Comparison of ENCODE assay signal across 14 cellular contexts in genomic region chr4:72525938-72526337, GRCh38. TPM values are rescaled to one million over a fixed set of nuclear protein-coding genes. Genes with fewer than 3 reads are reported as not detected.
DNase-seq lines count a peak whose midpoint lies in the region; ATAC-seq, FAIRE-seq and TF ChIP-seq lines count a peak whose summit lies in the region.
"Had no signal": no experiment of that assay in that cellular context is flagged by ENCODE, and none has a peak within 500 bp of the region (broad histone marks: within the 10 kb centered on the region; RNA-seq: fewer than 3 reads in every experiment).

No MANE protein-coding gene starts in this region.

- H3K4me1 Mint-ChIP-seq in astrocyte (ENCODE audit: low read depth, unreplicated experiment) = peaks cover 4% of the 10 kb centered on the region
- H3K4me1 Mint-ChIP-seq in T-cell = no peaks in the 10 kb centered on the region
- H3K4me1 Mint-ChIP-seq in neural progenitor cell = no peaks in the 10 kb centered on the region

- H3K4me2 ChIP-seq in astrocyte (ENCODE audit: low read length) = peak overlapping the region; percentile 61
- no peak overlapping the region for H3K4me2 ChIP-seq in neural progenitor cell

- H3K27ac ChIP-seq in astrocyte (ENCODE audit: low read depth, low read length) (no peak overlapping the region), heart right ventricle (peak overlapping the region in 2 of 10 donors; percentile 23 to 28), neural progenitor cell (no peak overlapping the region)
- H3K27ac ChIP-seq: C4-2B, coronary artery, HL-60, transverse colon had no signal

- intact Hi-C loops in heart right ventricle (cut with DNase I) = no loop called here

- H3K9ac ChIP-seq in astrocyte (ENCODE audit: low read length) (no peak overlapping the region), neural progenitor cell (no peak overlapping the region)

- POLR2A ChIA-PET in T-cell (lab: Charles Lee) = no interaction called here

- H3K27ac Mint-ChIP-seq in astrocyte (ENCODE audit: unreplicated experiment) (no peak overlapping the region), T-cell (no peak overlapping the region), neural progenitor cell (no peak overlapping the region)

- CTCF ChIA-PET in T-cell (lab: Charles Lee) = no interaction called here

- H3K9me3 Mint-ChIP-seq in astrocyte (ENCODE audit: unreplicated experiment) (peaks cover 2% of the 10 kb centered on the region), T-cell (no peaks in the 10 kb centered on the region), neural progenitor cell (peaks cover 5% of the 10 kb centered on the region)
- H3K9me3 Mint-ChIP-seq: activated T-cell treated with anti-CD3 and anti-CD28 coated beads, Interleukin-2, amount 50 U/mL, for 4 hours had no signal

- FAIRE-seq in astrocyte (lab: Jason Lieb, UNC) = no peak

- TF ChIP-seq CTCF in astrocyte (IDR thresholded peaks at IDR 0.05; ENCODE audit: insufficient read depth, low read depth, low read length) = no peak
- TF ChIP-seq CTCF in heart right ventricle (IDR thresholded peaks at IDR 0.05) = no peak
- no peak for TF ChIP-seq CTCF in retinal pigment epithelial cell (conservative IDR thresholded peaks at IDR 0.05; ENCODE audit: low read depth, low read length)
- no peak for TF ChIP-seq CTCF in neural progenitor cell (IDR thresholded peaks at IDR 0.05)

- H3K27me3 Mint-ChIP-seq in astrocyte (ENCODE audit: low read depth, unreplicated experiment) (no peaks in the 10 kb centered on the region), T-cell (peaks cover 3 to 4% of the 10 kb centered on the region in 2 donors), neural progenitor cell (ENCODE audit: insufficient read depth, low read depth) (no peaks in the 10 kb centered on the region)

- peaks cover 5% of the 10 kb centered on the region for H3F3A ChIP-seq in neural progenitor cell (ENCODE audit: low read depth)

- H3K4me3 ChIP-seq in astrocyte (ENCODE audit: insufficient read depth, low read depth, low read length) = no peak overlapping the region
- no peak overlapping the region for H3K4me3 ChIP-seq in heart right ventricle
- no peak overlapping the region for H3K4me3 ChIP-seq in retinal pigment epithelial cell (ENCODE audit: low read length)
- H3K4me3 ChIP-seq in neural progenitor cell = no peak overlapping the region
- H3K4me3 ChIP-seq: coronary artery, transverse colon had no signal

- ATAC-seq in heart right ventricle (peak; percentile 94 to 100 (median 99)), T-cell (replicated peaks in 1 of 4) (no peak)
- ATAC-seq: activated T-cell treated with anti-CD3 and anti-CD28 coated beads, Interleukin-2, amount 50 U/mL, for 4 hours had no signal

- H3K36me3 Mint-ChIP-seq in astrocyte (ENCODE audit: low read depth, unreplicated experiment) (no peaks in the 10 kb centered on the region), T-cell (no peaks in the 10 kb centered on the region), neural progenitor cell (peaks cover 11% of the 10 kb centered on the region)

- peaks cover 8% of the 10 kb centered on the region for H3K4me1 ChIP-seq in astrocyte (ENCODE audit: insufficient read depth, low read length)
- peaks cover 0 to 13% (median 0%) of the 10 kb centered on the region in 9 donors for H3K4me1 ChIP-seq in heart right ventricle
- H3K4me1 ChIP-seq in neural progenitor cell = no peaks in the 10 kb centered on the region
- H3K4me1 ChIP-seq: transverse colon had no signal

- H3K4me3 Mint-ChIP-seq in astrocyte (ENCODE audit: unreplicated experiment) (no peak overlapping the region), T-cell (no peak overlapping the region), neural progenitor cell (no peak overlapping the region)
- H3K4me3 Mint-ChIP-seq: activated T-cell treated with anti-CD3 and anti-CD28 coated beads, Interleukin-2, amount 50 U/mL, for 4 hours had no signal

- peak; percentile 15 for DNase-seq in ELR (ENCODE audit: low read depth)
- peak; percentile 84 for DNase-seq in astrocyte (ENCODE audit: low read depth)
- DNase-seq in heart right ventricle = peak; percentile 74 to 85
- DNase-seq in retinal pigment epithelial cell (ENCODE audit: low read depth) = peak; percentile 98
- no peak for DNase-seq in T-cell
- DNase-seq in NCI-H446 treated with DMSO at 0.1 percent for 48 hours (lab: John Stamatoyannopoulos, UW) = no peak
- no peak for DNase-seq in neural progenitor cell (ENCODE audit: low spot score)
- DNase-seq in COLO668 (lab: John Stamatoyannopoulos, UW; ENCODE audit: unreplicated experiment) = no peak
- DNase-seq: activated T-cell treated with anti-CD3 and anti-CD28 coated beads, Interleukin-2, amount 50 U/mL, for 4 hours; NCI-H1694 treated with DMSO at 0.1 percent for 48 hours; transverse colon had no signal

- H3K36me3 ChIP-seq in astrocyte (ENCODE audit: insufficient read depth, low read length) (no peaks in the 10 kb centered on the region), heart right ventricle (no peaks in the 10 kb centered on the region), neural progenitor cell (no peaks in the 10 kb centered on the region)
- H3K36me3 ChIP-seq: transverse colon had no signal

- no peaks in the 10 kb centered on the region for H3K9me3 ChIP-seq in astrocyte (ENCODE audit: insufficient read depth, low read depth, low read length)
- no peaks in the 10 kb centered on the region for H3K9me3 ChIP-seq in heart right ventricle
- peaks cover 4% of the 10 kb centered on the region for H3K9me3 ChIP-seq in neural progenitor cell (ENCODE audit: low read depth)
- H3K9me3 ChIP-seq: transverse colon had no signal

- H3K27me3 ChIP-seq in astrocyte (ENCODE audit: insufficient read depth, low read length) (no peaks in the 10 kb centered on the region), heart right ventricle (no peaks in the 10 kb centered on the region), neural progenitor cell (no peaks in the 10 kb centered on the region)
- H3K27me3 ChIP-seq: transverse colon had no signal

- H3K79me2 ChIP-seq in astrocyte (ENCODE audit: insufficient read depth, low read length) (no peaks in the 10 kb centered on the region), neural progenitor cell (ENCODE audit: low read depth) (no peaks in the 10 kb centered on the region)

- 3 to 4% methylated on average over 2 of the region's 2 CpGs for WGBS in heart right ventricle, 2 donors

- no peak overlapping the region for H2AFZ ChIP-seq in astrocyte (ENCODE audit: low read depth, low read length)
- H2AFZ ChIP-seq in neural progenitor cell (replicated peaks) = no peak overlapping the region

- H4K20me1 ChIP-seq in astrocyte (ENCODE audit: insufficient read depth, low read length) (no peaks in the 10 kb centered on the region), neural progenitor cell (ENCODE audit: low read depth) (no peaks in the 10 kb centered on the region)

RNA-seq across cellular contexts. Expression of gene ADAMTS3, which starts 43.1 kb away (rescaled TPM):
- 4.2 TPM in 2 replicates for total RNA-seq in astrocyte
- 1 to 10 TPM in 1 of 10 donors, under 1 TPM in 9; 0.31 to 1.1 (median 0.54) TPM for total RNA-seq in heart right ventricle
- polyA plus RNA-seq in heart right ventricle = under 1 TPM; 0.23 to 0.80 TPM
- total RNA-seq in T-cell = not detected
- total RNA-seq in neural progenitor cell (ENCODE audit: low replicate concordance) = 2.0 and 2.1 TPM in 2 replicates

Comparison
In these comparisons a context has a peak if more than half of its experiments do, and no peak if none do; other contexts are left out.
1. DNase-seq: peak in ELR (single experiment), astrocyte (single experiment), heart right ventricle (2 of 2) and retinal pigment epithelial cell (single experiment); none in T-cell (0 of 34), NCI-H446 treated with DMSO at 0.1 percent for 48 hours (single experiment), neural progenitor cell (single experiment) and COLO668 (single experiment).
2. ATAC-seq: peak in heart right ventricle (8 of 8); none in T-cell (0 of 4).